In the genomic region with DNA sequence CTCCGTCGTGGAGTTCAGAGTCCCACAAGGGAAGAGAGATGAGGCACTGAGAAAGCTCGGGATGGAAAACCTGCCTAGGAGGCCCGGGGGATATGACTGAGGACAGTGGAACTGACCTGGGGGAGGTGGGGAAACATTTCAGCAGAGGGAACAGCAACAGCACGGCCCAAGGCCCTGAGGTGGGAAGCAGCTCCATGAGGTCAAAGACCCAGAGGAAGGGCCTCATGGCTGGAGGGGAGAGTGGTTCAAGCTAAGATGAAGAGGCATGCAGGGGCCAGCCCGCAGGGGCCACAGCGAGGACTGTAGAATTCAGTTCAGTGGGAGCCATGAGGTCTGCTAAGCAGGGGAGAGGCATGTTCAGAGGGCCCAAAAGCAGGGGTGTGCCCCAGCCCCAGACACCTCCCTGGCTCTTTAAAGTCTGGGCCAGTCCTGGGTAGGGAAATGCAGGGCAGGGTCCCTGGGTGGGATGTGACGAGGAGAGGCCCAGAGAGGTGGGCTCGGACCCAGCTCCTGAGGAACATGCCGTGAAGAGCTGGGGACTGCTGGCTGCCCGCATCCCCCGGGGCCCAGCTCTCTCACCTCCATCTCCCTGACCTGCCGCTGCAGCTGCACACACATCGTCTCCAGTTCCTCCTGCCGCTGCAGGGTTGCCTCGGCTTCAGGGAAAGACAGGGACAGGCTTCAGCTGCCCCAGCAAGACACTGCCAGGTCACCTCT, we compare ENCODE assay signal across 21 cellular contexts. TPM values are rescaled to one million over a fixed set of nuclear protein-coding genes. Genes with fewer than 3 reads are reported as not detected.
DNase-seq lines count a peak whose midpoint lies in the region; ATAC-seq and TF ChIP-seq lines count a peak whose summit lies in the region.
"Had no signal": no experiment of that assay in that cellular context is flagged by ENCODE, and none has a peak within 500 bp of the region (broad histone marks: within the 10 kb centered on the region; RNA-seq: fewer than 3 reads in every experiment).

No MANE protein-coding gene starts in this region.

- no peaks in the 10 kb centered on the region for H3K27me3 Mint-ChIP-seq in activated naive CD8-positive, alpha-beta T cell treated with anti-CD3 and anti-CD28 coated beads, Interleukin-2, amount 10 ng/mL, durations not matched to agents 7 days and 5 days
- no peaks in the 10 kb centered on the region for H3K27me3 Mint-ChIP-seq in activated naive CD8-positive, alpha-beta T cell treated with anti-CD3 and anti-CD28 coated beads, Interleukin-2, amount 50 U/mL, for 24 hours
- H3K27me3 Mint-ChIP-seq in activated B cell treated with CpG ODN at 0.5 μM for 24 hours (no peaks in the 10 kb centered on the region), neural crest cell (ENCODE audit: low read depth) (no peaks in the 10 kb centered on the region)

- H3K9me3 Mint-ChIP-seq in activated naive CD8-positive, alpha-beta T cell treated with anti-CD3 and anti-CD28 coated beads, Interleukin-2, amount 10 ng/mL, durations not matched to agents 7 days and 5 days, result no peaks in the 10 kb centered on the region
- no peaks in the 10 kb centered on the region for H3K9me3 Mint-ChIP-seq in activated naive CD8-positive, alpha-beta T cell treated with anti-CD3 and anti-CD28 coated beads, Interleukin-2, amount 50 U/mL, for 24 hours
- H3K9me3 Mint-ChIP-seq in activated B cell treated with CpG ODN at 0.5 μM for 24 hours (no peaks in the 10 kb centered on the region), neural crest cell (no peaks in the 10 kb centered on the region)

- POLR2A ChIA-PET in activated naive CD8-positive, alpha-beta T cell treated with anti-CD3 and anti-CD28 coated beads, Interleukin-2, amount 10 ng/mL, durations not matched to agents 7 days and 5 days (lab: Charles Lee), result interaction anchor here (0.8 to 1.9 kb wide), 3 partner anchors 9 to 21 kb away, joined by 3 to 6 read pairs (median 4); a partner anchor contains a TSS
- POLR2A ChIA-PET in activated B cell treated with CpG ODN at 0.5 μM for 24 hours (lab: Charles Lee), result interaction anchor here (0.5 to 6.4 kb wide), 6 partner anchors 7 to 23 kb away, joined by 3 to 49 read pairs (median 4); a partner anchor contains a TSS

- CTCF ChIA-PET in activated B cell treated with CpG ODN at 0.5 μM for 24 hours (lab: Charles Lee), result no interaction called here

- no peak for ATAC-seq in activated naive CD8-positive, alpha-beta T cell treated with anti-CD3 and anti-CD28 coated beads, Interleukin-2, amount 10 ng/mL, durations not matched to agents 7 days and 5 days (ENCODE audit: low read depth)
- ATAC-seq in activated naive CD8-positive, alpha-beta T cell treated with anti-CD3 and anti-CD28 coated beads, Interleukin-2, amount 50 U/mL, for 24 hours, result no peak
- ATAC-seq in activated B cell treated with CpG ODN at 0.5 μM for 24 hours (ENCODE audit: low read depth), result no peak
- ATAC-seq in left ventricle myocardium superior, result no peak
- ATAC-seq: Right ventricle myocardium inferior had no signal

- no peak overlapping the region for H3K4me3 Mint-ChIP-seq in activated naive CD8-positive, alpha-beta T cell treated with anti-CD3 and anti-CD28 coated beads, Interleukin-2, amount 10 ng/mL, durations not matched to agents 7 days and 5 days
- no peak overlapping the region for H3K4me3 Mint-ChIP-seq in activated naive CD8-positive, alpha-beta T cell treated with anti-CD3 and anti-CD28 coated beads, Interleukin-2, amount 50 U/mL, for 24 hours
- H3K4me3 Mint-ChIP-seq in activated B cell treated with CpG ODN at 0.5 μM for 24 hours (no peak overlapping the region), neural crest cell (no peak overlapping the region)

- H3K4me1 Mint-ChIP-seq in activated naive CD8-positive, alpha-beta T cell treated with anti-CD3 and anti-CD28 coated beads, Interleukin-2, amount 10 ng/mL, durations not matched to agents 7 days and 5 days, result peaks cover 20% of the 10 kb centered on the region
- peaks cover 12% of the 10 kb centered on the region for H3K4me1 Mint-ChIP-seq in activated naive CD8-positive, alpha-beta T cell treated with anti-CD3 and anti-CD28 coated beads, Interleukin-2, amount 50 U/mL, for 24 hours
- H3K4me1 Mint-ChIP-seq in activated B cell treated with CpG ODN at 0.5 μM for 24 hours, result peaks cover 50% of the 10 kb centered on the region
- peaks cover 9% of the 10 kb centered on the region for H3K4me1 Mint-ChIP-seq in neural crest cell

- DNase-seq in activated naive CD8-positive, alpha-beta T cell treated with anti-CD3 and anti-CD28 coated beads, Interleukin-2, amount 10 ng/mL, durations not matched to agents 7 days and 5 days, result no peak
- no peak for DNase-seq in activated naive CD8-positive, alpha-beta T cell treated with anti-CD3 and anti-CD28 coated beads, Interleukin-2, amount 50 U/mL, for 24 hours
- no peak for DNase-seq in activated B cell treated with CpG ODN at 0.5 μM for 24 hours
- DNase-seq in neural crest cell (ENCODE audit: low read depth, low spot score), result no peak
- DNase-seq in left ventricle myocardium superior, result no peak
- DNase-seq in SKM-1 (lab: John Stamatoyannopoulos, UW; ENCODE audit: unreplicated experiment), result no peak
- no peak for DNase-seq in medulla oblongata (ENCODE audit: extremely low spot score)
- DNase-seq in NCI-H2107 (lab: John Stamatoyannopoulos, UW), result no peak
- DNase-seq: AML-193, DMS153, EL, H7, Karpas-422, MM.1S, NCI-H1105 treated with DMSO at 0.1 percent for 48 hours, NCI-H1930, NCI-H2171 treated with DMSO at 0.1 percent for 48 hours, NCI-H774 had no signal

- TF ChIP-seq CTCF in activated B cell treated with CpG ODN at 0.5 μM for 24 hours (IDR thresholded peaks at IDR 0.05), result no peak
- TF ChIP-seq CTCF in neural crest cell (conservative IDR thresholded peaks at IDR 0.05), result no peak

- intact Hi-C loops in activated B cell treated with CpG ODN at 0.5 μM for 24 hours (cut with micrococcal nuclease) (loop anchor here (1.0 kb wide), 1 partner anchor 16 kb away; no protein-coding TSS in a partner anchor), left ventricle myocardium superior (cut with micrococcal nuclease) (no loop called here)

- H3K36me3 Mint-ChIP-seq in activated naive CD8-positive, alpha-beta T cell treated with anti-CD3 and anti-CD28 coated beads, Interleukin-2, amount 10 ng/mL, durations not matched to agents 7 days and 5 days, result peaks cover 11% of the 10 kb centered on the region
- peaks cover 11% of the 10 kb centered on the region for H3K36me3 Mint-ChIP-seq in activated naive CD8-positive, alpha-beta T cell treated with anti-CD3 and anti-CD28 coated beads, Interleukin-2, amount 50 U/mL, for 24 hours (ENCODE audit: low read depth)
- H3K36me3 Mint-ChIP-seq in activated B cell treated with CpG ODN at 0.5 μM for 24 hours (ENCODE audit: low read depth) (no peaks in the 10 kb centered on the region), neural crest cell (ENCODE audit: low read depth) (no peaks in the 10 kb centered on the region)

- peak overlapping the region; percentile 77 for H3K27ac Mint-ChIP-seq in activated naive CD8-positive, alpha-beta T cell treated with anti-CD3 and anti-CD28 coated beads, Interleukin-2, amount 10 ng/mL, durations not matched to agents 7 days and 5 days
- H3K27ac Mint-ChIP-seq in activated naive CD8-positive, alpha-beta T cell treated with anti-CD3 and anti-CD28 coated beads, Interleukin-2, amount 50 U/mL, for 24 hours, result no peak overlapping the region
- H3K27ac Mint-ChIP-seq in activated B cell treated with CpG ODN at 0.5 μM for 24 hours (peak overlapping the region; percentile 12), neural crest cell (ENCODE audit: unreplicated experiment) (peak overlapping the region; percentile 88)

RNA-seq across cellular contexts. Expression of a gene that starts 9.9 kb away (rescaled TPM):
- 10 to 100 TPM; 60.5 to 64.1 TPM for total RNA-seq in activated naive CD8-positive, alpha-beta T cell treated with anti-CD3 and anti-CD28 coated beads, Interleukin-2, amount 10 ng/mL, durations not matched to agents 7 days and 5 days
- 35.5 and 36.9 TPM in 2 replicates for total RNA-seq in activated B cell treated with CpG ODN at 0.5 μM for 24 hours
- total RNA-seq in neural crest cell, result 33.5 and 35.5 TPM in 2 replicates
- total RNA-seq in left ventricle myocardium superior, result 9.7 TPM

RNA-seq across cellular contexts. Expression of a gene that starts 16.6 kb away (rescaled TPM):
- 100 to 1,000 TPM; 531 to 542 TPM for total RNA-seq in activated naive CD8-positive, alpha-beta T cell treated with anti-CD3 and anti-CD28 coated beads, Interleukin-2, amount 10 ng/mL, durations not matched to agents 7 days and 5 days
- total RNA-seq in activated B cell treated with CpG ODN at 0.5 μM for 24 hours (265 and 285 TPM in 2 replicates), neural crest cell (97.9 and 100 TPM in 2 replicates), left ventricle myocardium superior (34.7 TPM)

RNA-seq across cellular contexts. Expression of a gene that starts 21.3 kb away (rescaled TPM):
- total RNA-seq in activated naive CD8-positive, alpha-beta T cell treated with anti-CD3 and anti-CD28 coated beads, Interleukin-2, amount 10 ng/mL, durations not matched to agents 7 days and 5 days, result 1,000 to 10,000 TPM; 1,078 to 1,088 TPM
- total RNA-seq in activated B cell treated with CpG ODN at 0.5 μM for 24 hours, result 449 and 499 TPM in 2 replicates
- total RNA-seq in neural crest cell, result not detected in 2 replicates
- 6.3 TPM for total RNA-seq in left ventricle myocardium superior
- total RNA-seq: A673, NCI-H460 had no signal

RNA-seq across cellular contexts. Expression of a gene that starts 57.4 kb away (rescaled TPM):
- total RNA-seq in activated naive CD8-positive, alpha-beta T cell treated with anti-CD3 and anti-CD28 coated beads, Interleukin-2, amount 10 ng/mL, durations not matched to agents 7 days and 5 days, result 10 to 100 TPM in 1 of 2 experiments, 1 to 10 TPM in 1; 7.9 to 10.3 TPM
- total RNA-seq in activated B cell treated with CpG ODN at 0.5 μM for 24 hours, result 0.27 and 0.86 TPM in 2 replicates
- 3.8 and 6.3 TPM in 2 replicates for total RNA-seq in neural crest cell
- total RNA-seq in left ventricle myocardium superior, result not detected
- total RNA-seq: A673, Right ventricle myocardium inferior had no signal

Comparison
In these comparisons a context has a peak if more than half of its experiments do, and no peak if none do; other contexts are left out.
1. RNA of a gene that starts 21.3 kb away (total RNA-seq): 1,078 to 1,088 TPM in activated naive CD8-positive, alpha-beta T cell treated with anti-CD3 and anti-CD28 coated beads, Interleukin-2, amount 10 ng/mL, durations not matched to agents 7 days and 5 days and 449 to 499 TPM in activated B cell treated with CpG ODN at 0.5 μM for 24 hours; 6.3 TPM in left ventricle myocardium superior (single experiment) and not detected in neural crest cell; every median in the first group is over 10 times any median in the second.